9 cellular contexts compared by ENCODE assay signal in the genomic region with DNA sequence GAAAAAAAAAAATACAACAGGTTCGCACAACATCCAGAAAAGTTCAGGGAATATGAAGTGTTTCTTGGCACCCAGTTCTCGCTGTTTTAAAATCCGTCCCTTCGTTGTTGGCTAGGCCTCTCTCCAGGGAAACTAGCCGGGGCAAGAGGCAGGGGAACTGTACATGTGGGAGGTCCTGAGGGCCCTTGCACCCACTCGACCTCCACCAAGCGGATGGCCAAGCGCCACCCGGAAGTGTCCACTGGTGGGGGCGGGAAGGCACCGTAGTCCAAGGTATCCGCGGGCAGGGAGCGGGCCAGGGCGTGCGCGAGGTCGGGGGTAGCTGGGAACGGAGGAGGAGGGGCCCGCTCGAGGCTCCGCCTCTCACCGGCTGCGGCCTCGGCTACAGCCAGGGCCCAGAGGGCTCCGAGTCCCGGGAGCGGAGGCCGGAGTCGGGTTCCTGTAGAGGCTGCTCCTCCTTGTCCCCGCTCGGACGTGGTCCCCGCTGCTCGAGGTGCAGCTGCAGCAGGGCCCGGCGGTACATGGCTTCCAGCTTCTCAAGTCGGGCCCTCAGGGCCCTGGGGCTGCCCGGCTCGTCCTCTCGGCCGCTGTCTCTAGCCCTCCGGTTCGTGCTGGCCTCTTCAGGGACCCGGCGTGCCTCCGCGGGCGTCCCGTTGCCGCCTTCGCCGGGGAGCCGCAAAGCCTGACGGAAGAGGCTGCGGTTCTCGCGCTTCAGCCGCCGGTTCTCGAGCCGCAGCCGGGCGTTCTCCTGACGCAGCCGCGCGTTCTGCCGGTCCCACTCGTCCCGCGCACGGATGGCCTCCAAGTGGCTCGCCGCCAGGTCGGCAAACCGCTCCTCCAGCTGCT. TPM values are rescaled to one million over a fixed set of nuclear protein-coding genes. Genes with fewer than 3 reads are reported as not detected.
DNase-seq lines count a peak whose midpoint lies in the region; ATAC-seq lines count a peak whose summit lies in the region.
"Had no signal": no experiment of that assay in that cellular context is flagged by ENCODE, and none has a peak within 500 bp of the region (broad histone marks: within the 10 kb centered on the region; RNA-seq: fewer than 3 reads in every experiment).

No MANE protein-coding gene starts in this region.

- peaks cover 0 to 4% (median 3%) of the 10 kb centered on the region in 3 donors for H3K4me1 Mint-ChIP-seq in T-cell
- H3K4me1 Mint-ChIP-seq: neural crest cell had no signal

- POLR2A ChIA-PET in T-cell (lab: Charles Lee) = no interaction called here

- H3K27ac Mint-ChIP-seq in T-cell = no peak overlapping the region

- H3K36me3 Mint-ChIP-seq in T-cell = no peaks in the 10 kb centered on the region

- H3K27me3 Mint-ChIP-seq in T-cell = peaks cover 10 to 17% of the 10 kb centered on the region in 2 donors

- peaks cover 0 to 7% (median 3%) of the 10 kb centered on the region in 3 donors for H3K9me3 Mint-ChIP-seq in T-cell

- peak; percentile 20 for DNase-seq in stimulated activated CD4-positive, alpha-beta T cell treated with anti-CD3 and anti-CD28 coated beads, Interleukin-15, amount 100 ng/mL, for 24 hours
- no peak for DNase-seq in stimulated activated CD4-positive, alpha-beta T cell treated with anti-CD3 and anti-CD28 coated beads, Interleukin-1b, Interleukin-23, amount 100 ng/mL, for 48 hours
- DNase-seq in HUDEP-2 (lab: John Stamatoyannopoulos, UW; ENCODE audit: unreplicated experiment in 76 of 76) = peak in 75 of 76 experiments; percentile 2 to 85 (median 66)
- peak in 1 of 34 experiments; percentile 1 for DNase-seq in T-cell
- peak; percentile 33 for DNase-seq in epidermal melanocyte (ENCODE audit: insufficient read length, low spot score)
- DNase-seq in lung microvascular endothelial cell (ENCODE audit: low read depth in 2 of 2) = peak; percentile 67 to 81
- DNase-seq in superior temporal gyrus (ENCODE audit: extremely low spot score) = peak; percentile 56
- DNase-seq in DMS79 treated with DMSO at 0.1 percent for 48 hours (lab: John Stamatoyannopoulos, UW) = no peak

- peak overlapping the region; percentile 32 to 57 (median 42) for H3K4me3 Mint-ChIP-seq in T-cell
- H3K4me3 Mint-ChIP-seq: neural crest cell had no signal

- CTCF ChIA-PET in T-cell (lab: Charles Lee) = no interaction called here

- ATAC-seq in T-cell (replicated peaks in 1 of 4) = peak; percentile 23 to 36 (median 28)

RNA-seq across cellular contexts. Expression of a gene that starts 0.7 kb away (rescaled TPM):
- total RNA-seq in T-cell (under 1 TPM in 4 of 5 donors, not detected in 1; 0.12 to 0.25 (median 0.22) TPM), lung microvascular endothelial cell (7.0 and 9.1 TPM in 2 replicates)
- total RNA-seq: neural crest cell had no signal

Comparison
In these comparisons a context has a peak if more than half of its experiments do, and no peak if none do; other contexts are left out.
1. DNase-seq: peak in stimulated activated CD4-positive, alpha-beta T cell treated with anti-CD3 and anti-CD28 coated beads, Interleukin-15, amount 100 ng/mL, for 24 hours (single experiment), HUDEP-2 (75 of 76), epidermal melanocyte (single experiment), lung microvascular endothelial cell (2 of 2) and superior temporal gyrus (single experiment); none in stimulated activated CD4-positive, alpha-beta T cell treated with anti-CD3 and anti-CD28 coated beads, Interleukin-1b, Interleukin-23, amount 100 ng/mL, for 48 hours (single experiment) and DMS79 treated with DMSO at 0.1 percent for 48 hours (single experiment).